ENCODE assay signal across 8 cellular contexts in genomic region chr12:118715647-118716046, GRCh38.
"Had no signal": no experiment of that assay in that cellular context is flagged by ENCODE, and none has a peak within 500 bp of the region (broad histone marks: within the 10 kb centered on the region; RNA-seq: fewer than 3 reads in every experiment).

No MANE protein-coding gene starts in this region.

- H3K36me3 Mint-ChIP-seq: IgD-negative memory B cell had no signal

- DNase-seq: IMR-90, KBM-7, KG1 had no signal

- FAIRE-seq: HepG2, HTR-8/SVneo had no signal

- H3K27ac Mint-ChIP-seq: IgD-negative memory B cell had no signal

- ATAC-seq: HepG2 had no signal

- H3K4me2 ChIP-seq: KMS-11 had no signal

- H3K4me1 Mint-ChIP-seq: IgD-negative memory B cell had no signal

- H3K9ac ChIP-seq: KMS-11 had no signal

- H3K4me3 Mint-ChIP-seq: IgD-negative memory B cell had no signal

- H3K27ac ChIP-seq: HL-60, KMS-11 had no signal
